15 cellular contexts compared by ENCODE assay signal in genomic region chr5:96652769-96653455, GRCh38. TPM values are rescaled to one million over a fixed set of nuclear protein-coding genes. Genes with fewer than 3 reads are reported as not detected.
DNase-seq lines count a peak whose midpoint lies in the region; ATAC-seq and TF ChIP-seq lines count a peak whose summit lies in the region.
"Had no signal": no experiment of that assay in that cellular context is flagged by ENCODE, and none has a peak within 500 bp of the region (broad histone marks: within the 10 kb centered on the region; RNA-seq: fewer than 3 reads in every experiment).

No MANE protein-coding gene starts in this region.

- H3K27ac ChIP-seq in heart right ventricle = no peak overlapping the region
- H3K27ac ChIP-seq: left lung, prostate gland had no signal

- no peak overlapping the region for H3K4me3 ChIP-seq in epithelial cell of esophagus (ENCODE audit: low read length)
- no peak overlapping the region for H3K4me3 ChIP-seq in heart right ventricle
- H3K4me3 ChIP-seq: left lung, MG63, prostate gland had no signal

- TF ChIP-seq CTCF in epithelial cell of esophagus (IDR thresholded peaks at IDR 0.05; ENCODE audit: insufficient read depth, low read depth, low read length, missing control alignments) = no peak
- TF ChIP-seq CTCF in heart right ventricle (IDR thresholded peaks at IDR 0.05) = no peak

- intact Hi-C loops in heart right ventricle (cut with DNase I) = no loop called here

- 36 to 65% methylated on average over 1 of the region's 1 CpG for WGBS in heart right ventricle, 2 donors

- H3K27me3 ChIP-seq in heart right ventricle = no peaks in the 10 kb centered on the region
- H3K27me3 ChIP-seq: left lung, MG63 had no signal

- no peak for ATAC-seq in heart right ventricle
- ATAC-seq: left lung had no signal

- peaks cover 0 to 48% (median 0%) of the 10 kb centered on the region in 9 donors for H3K4me1 ChIP-seq in heart right ventricle
- H3K4me1 ChIP-seq: prostate gland had no signal

- no peaks in the 10 kb centered on the region for H3K9me3 ChIP-seq in heart right ventricle
- H3K9me3 ChIP-seq: left lung, MG63, prostate gland had no signal

- no peaks in the 10 kb centered on the region for H3K36me3 ChIP-seq in heart right ventricle
- H3K36me3 ChIP-seq: left lung, MG63, prostate gland had no signal

- DNase-seq in NCI-H1417 (lab: John Stamatoyannopoulos, UW) (peak in 2 of 3 experiments; percentile 9 to 36), NCI-H1417 treated with DMSO at 0.1 percent for 48 hours (lab: John Stamatoyannopoulos, UW) (no peak), NCI-H524 treated with DMSO at 0.1 percent for 48 hours (lab: John Stamatoyannopoulos, UW) (peak; percentile 65), epithelial cell of esophagus (ENCODE audit: low read depth) (peak; percentile 49), renal cortical epithelial cell (ENCODE audit: low read depth) (peak; percentile 53), pons (ENCODE audit: low spot score) (no peak), heart right ventricle (no peak), GDM1 (lab: John Stamatoyannopoulos, UW) (no peak)
- DNase-seq: 8988T; activated CD4-positive, alpha-beta T cell treated with anti-CD3 and anti-CD28 coated beads, Interleukin-2, amount 50 U/mL, for 4 hours; CD4-positive, alpha-beta memory T cell; left lung; MG63; naive B cell had no signal

RNA-seq across cellular contexts. Expression of gene CAST, which starts 9.3 kb away (rescaled TPM):
- total RNA-seq in renal cortical epithelial cell (183 and 341 TPM in 2 replicates), heart right ventricle (100 to 1,000 TPM; 385 to 783 (median 535) TPM)
- 100 to 1,000 TPM; 174 to 245 TPM for polyA plus RNA-seq in heart right ventricle

Comparison
In these comparisons a context has a peak if more than half of its experiments do, and no peak if none do; other contexts are left out.
1. DNase-seq: peak in NCI-H1417 (2 of 3), NCI-H524 treated with DMSO at 0.1 percent for 48 hours (single experiment), epithelial cell of esophagus (single experiment) and renal cortical epithelial cell (single experiment); none in NCI-H1417 treated with DMSO at 0.1 percent for 48 hours (single experiment), pons (single experiment), heart right ventricle (0 of 2) and GDM1 (single experiment).